ENCODE assay signal across 23 cellular contexts in the genomic region with DNA sequence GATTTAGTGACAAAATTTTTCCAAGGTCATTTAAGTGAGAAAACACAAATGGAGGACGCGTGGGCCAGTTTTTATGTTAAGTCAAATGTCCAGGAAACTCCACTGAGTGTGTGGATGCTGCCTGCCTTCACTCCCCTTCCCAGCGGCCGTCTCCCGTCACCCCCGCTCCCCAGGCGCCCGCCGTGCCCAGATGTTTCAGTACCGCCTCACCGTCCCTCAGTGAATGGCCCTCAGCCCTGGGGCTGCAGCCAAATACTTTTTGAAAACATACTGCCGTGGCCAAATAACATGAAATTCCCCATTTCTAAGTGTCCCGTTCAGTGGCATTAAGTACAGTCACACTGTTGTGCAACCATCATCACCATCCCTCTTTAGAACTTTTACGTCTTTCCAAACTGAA.
"Had no signal": no experiment of that assay in that cellular context is flagged by ENCODE, and none has a peak within 500 bp of the region (broad histone marks: within the 10 kb centered on the region; RNA-seq: fewer than 3 reads in every experiment).

No MANE protein-coding gene starts in this region.

- H3K27me3 ChIP-seq: colonic mucosa, esophagus squamous epithelium, neutrophil, pancreas, right lobe of liver, thyroid gland had no signal

- DNase-seq: central memory CD4-positive, alpha-beta T cell; colonic mucosa; dermis blood vessel endothelial cell; effector memory CD4-positive, alpha-beta T cell; erythroblast; esophagus squamous epithelium; foreskin melanocyte; hypothalamus; immature natural killer cell; islet precursor cell; kidney glomerular epithelial cell; left colon; naive thymus-derived CD8-positive, alpha-beta T cell; pancreas; right lobe of liver; small intestine; stimulated activated CD4-positive, alpha-beta T cell treated with anti-CD3 and anti-CD28 coated beads, Interleukin-15, amount 100 ng/mL, for 24 hours; stimulated activated CD4-positive, alpha-beta T cell treated with anti-CD3 and anti-CD28 coated beads, Interleukin-2, amount 100 ng/mL, for 48 hours; stimulated activated naive B cell treated with anti-CD40 and anti-IgM and Interleukin-4, amounts not matched to agents 10 μg/mL and 1 μg/mL and 100 μg/mL, for 72 hours; stimulated activated naive CD8-positive, alpha-beta T cell treated with anti-CD3 and anti-CD28 coated beads, Interleukin-15, amount 100 ng/mL, for 72 hours; thyroid gland; trophoblast cell had no signal

- H3K27me3 Mint-ChIP-seq: stimulated activated naive B cell treated with anti-CD40 and anti-IgM and Interleukin-4, amounts not matched to agents 10 μg/mL and 1 μg/mL and 100 μg/mL, for 72 hours; stimulated activated naive CD8-positive, alpha-beta T cell treated with anti-CD3 and anti-CD28 coated beads, Interleukin-15, amount 100 ng/mL, for 72 hours had no signal

- H3K27ac Mint-ChIP-seq: immature natural killer cell; naive thymus-derived CD8-positive, alpha-beta T cell; stimulated activated naive B cell treated with anti-CD40 and anti-IgM and Interleukin-4, amounts not matched to agents 10 μg/mL and 1 μg/mL and 100 μg/mL, for 72 hours had no signal

- H3K4me3 ChIP-seq: colonic mucosa, esophagus squamous epithelium, pancreas, right lobe of liver, thyroid gland had no signal

- ATAC-seq: left colon; naive thymus-derived CD8-positive, alpha-beta T cell; pancreas; right lobe of liver; stimulated activated naive B cell treated with anti-CD40 and anti-IgM and Interleukin-4, amounts not matched to agents 10 μg/mL and 1 μg/mL and 100 μg/mL, for 72 hours; stimulated activated naive CD8-positive, alpha-beta T cell treated with anti-CD3 and anti-CD28 coated beads, Interleukin-15, amount 100 ng/mL, for 72 hours had no signal

- H3K36me3 ChIP-seq: neutrophil had no signal

- H3K4me1 Mint-ChIP-seq: immature natural killer cell; stimulated activated naive B cell treated with anti-CD40 and anti-IgM and Interleukin-4, amounts not matched to agents 10 μg/mL and 1 μg/mL and 100 μg/mL, for 72 hours; stimulated activated naive CD8-positive, alpha-beta T cell treated with anti-CD3 and anti-CD28 coated beads, Interleukin-15, amount 100 ng/mL, for 72 hours had no signal

- H3K36me3 Mint-ChIP-seq: stimulated activated naive B cell treated with anti-CD40 and anti-IgM and Interleukin-4, amounts not matched to agents 10 μg/mL and 1 μg/mL and 100 μg/mL, for 72 hours had no signal

- H3K27ac ChIP-seq: colonic mucosa, esophagus squamous epithelium, neutrophil, pancreas, right lobe of liver, thyroid gland had no signal

- H3K4me3 Mint-ChIP-seq: immature natural killer cell; naive thymus-derived CD8-positive, alpha-beta T cell; stimulated activated naive B cell treated with anti-CD40 and anti-IgM and Interleukin-4, amounts not matched to agents 10 μg/mL and 1 μg/mL and 100 μg/mL, for 72 hours; stimulated activated naive CD8-positive, alpha-beta T cell treated with anti-CD3 and anti-CD28 coated beads, Interleukin-15, amount 100 ng/mL, for 72 hours had no signal

- H3K9me3 ChIP-seq: colonic mucosa, esophagus squamous epithelium, neutrophil, pancreas, right lobe of liver, thyroid gland had no signal

- H3K4me1 ChIP-seq: colonic mucosa, esophagus squamous epithelium, pancreas, right lobe of liver, thyroid gland had no signal
